Comparison of ENCODE assay signal across 9 cellular contexts in genomic region chr7:127413962-127414361, GRCh38.
DNase-seq lines count a peak whose midpoint lies in the region; ATAC-seq lines count a peak whose summit lies in the region.
"Had no signal": no experiment of that assay in that cellular context is flagged by ENCODE, and none has a peak within 500 bp of the region (broad histone marks: within the 10 kb centered on the region; RNA-seq: fewer than 3 reads in every experiment).

No MANE protein-coding gene starts in this region.

- H3K4me1 Mint-ChIP-seq in central memory CD8-positive, alpha-beta T cell, result peaks cover 25% of the 10 kb centered on the region

- peak overlapping the region; percentile 95 for H3K27ac Mint-ChIP-seq in central memory CD8-positive, alpha-beta T cell (ENCODE audit: low read depth)

- peaks cover 8% of the 10 kb centered on the region for H3K36me3 Mint-ChIP-seq in central memory CD8-positive, alpha-beta T cell (ENCODE audit: insufficient read depth)

- peak overlapping the region; percentile 61 for H3K4me3 Mint-ChIP-seq in central memory CD8-positive, alpha-beta T cell

- no peaks in the 10 kb centered on the region for H3K27me3 Mint-ChIP-seq in central memory CD8-positive, alpha-beta T cell

- no peak for DNase-seq in central memory CD8-positive, alpha-beta T cell (ENCODE audit: low spot score in 2 of 2)
- DNase-seq in T-helper 9 cell (no peak), nucleus accumbens (lab: John Stamatoyannopoulos, UW) (no peak), AG08395 (ENCODE audit: low spot score) (no peak)
- DNase-seq in stimulated activated CD4-positive, alpha-beta T cell treated with anti-CD3 and anti-CD28 coated beads, Interleukin-2, amount 100 ng/mL, for 48 hours, result no peak
- DNase-seq: T1000 had no signal

- ATAC-seq in GM18861 (IDR thresholded peaks at IDR 0.05; ENCODE audit: unreplicated experiment), result peak; percentile 52
- ATAC-seq in GM21619 (IDR thresholded peaks at IDR 0.05; ENCODE audit: unreplicated experiment), result peak; percentile 56
- peak; percentile 50 for ATAC-seq in HG03521 (IDR thresholded peaks at IDR 0.05; ENCODE audit: unreplicated experiment)
- peak; percentile 93 for ATAC-seq in central memory CD8-positive, alpha-beta T cell (replicated peaks; ENCODE audit: extremely low read depth, poor library complexity, severe bottlenecking)

- H3K9me3 Mint-ChIP-seq in central memory CD8-positive, alpha-beta T cell, result no peaks in the 10 kb centered on the region
